ENCODE assay signal across 12 cellular contexts in genomic region chr13:62643799-62644484, GRCh38.
DNase-seq lines count a peak whose midpoint lies in the region; ATAC-seq and TF ChIP-seq lines count a peak whose summit lies in the region.
"Had no signal": no experiment of that assay in that cellular context is flagged by ENCODE, and none has a peak within 500 bp of the region (broad histone marks: within the 10 kb centered on the region; RNA-seq: fewer than 3 reads in every experiment).

No MANE protein-coding gene starts in this region.

- DNase-seq in cerebellar cortex (ENCODE audit: low spot score) (peak; percentile 8), erythroblast (lab: John Stamatoyannopoulos, UW) (no peak), psoas muscle (no peak), HUDEP-2 (lab: John Stamatoyannopoulos, UW; ENCODE audit: unreplicated experiment in 76 of 76) (no peak)
- no peak for DNase-seq in activated naive CD8-positive, alpha-beta T cell treated with anti-CD3 and anti-CD28 coated beads for 36 hours
- DNase-seq: activated CD4-positive, alpha-beta memory T cell treated with anti-CD3 and anti-CD28 coated beads for 36 hours; activated effector memory CD4-positive, alpha-beta T cell treated with Interleukin-2 at 50 U/mL for 16 hours; foreskin keratinocyte had no signal

- intact Hi-C loops in psoas muscle (cut with DNase I): no loop called here

- WGBS in psoas muscle, 3 donors: 55 to 71% (median 69%) methylated on average over 2 of the region's 2 CpGs

- TF ChIP-seq CTCF in psoas muscle (IDR thresholded peaks at IDR 0.05): no peak

- no peaks in the 10 kb centered on the region for H3K27me3 ChIP-seq in psoas muscle (ENCODE audit: insufficient read depth in 3 of 3, low read length in 2 of 3)
- H3K27me3 ChIP-seq: BLaER1, foreskin keratinocyte had no signal

- peak; percentile 74 for ATAC-seq in GM18858 (IDR thresholded peaks at IDR 0.05; ENCODE audit: unreplicated experiment)
- ATAC-seq in GM21737 (IDR thresholded peaks at IDR 0.05; ENCODE audit: unreplicated experiment): peak; percentile 56
- peak; percentile 62 for ATAC-seq in HG03196 (IDR thresholded peaks at IDR 0.05; ENCODE audit: unreplicated experiment)
- ATAC-seq in psoas muscle: no peak

- no peak overlapping the region for H3K4me3 ChIP-seq in psoas muscle
- H3K4me3 ChIP-seq: BLaER1 had no signal

- H3K27me3 Mint-ChIP-seq in activated naive CD8-positive, alpha-beta T cell treated with anti-CD3 and anti-CD28 coated beads for 36 hours: no peaks in the 10 kb centered on the region
- H3K27me3 Mint-ChIP-seq: activated CD4-positive, alpha-beta memory T cell treated with anti-CD3 and anti-CD28 coated beads for 36 hours had no signal

- H3K4me3 Mint-ChIP-seq in activated naive CD8-positive, alpha-beta T cell treated with anti-CD3 and anti-CD28 coated beads for 36 hours: no peak overlapping the region
- H3K4me3 Mint-ChIP-seq: activated CD4-positive, alpha-beta memory T cell treated with anti-CD3 and anti-CD28 coated beads for 36 hours had no signal

- H3K27ac Mint-ChIP-seq in activated naive CD8-positive, alpha-beta T cell treated with anti-CD3 and anti-CD28 coated beads for 36 hours: no peak overlapping the region
- H3K27ac Mint-ChIP-seq: activated CD4-positive, alpha-beta memory T cell treated with anti-CD3 and anti-CD28 coated beads for 36 hours had no signal

- peaks cover 5% of the 10 kb centered on the region for H3K9me3 Mint-ChIP-seq in activated naive CD8-positive, alpha-beta T cell treated with anti-CD3 and anti-CD28 coated beads for 36 hours

- H3K4me1 ChIP-seq in psoas muscle: no peaks in the 10 kb centered on the region
- H3K4me1 ChIP-seq: BLaER1, foreskin keratinocyte had no signal

- H3K27ac ChIP-seq in psoas muscle: no peak overlapping the region
- H3K27ac ChIP-seq: BLaER1, foreskin keratinocyte had no signal

- no peak for TF ChIP-seq POLR2A in erythroblast (IDR thresholded peaks at IDR 0.05; ENCODE audit: low read length)

- H3K9me3 ChIP-seq in psoas muscle: no peaks in the 10 kb centered on the region
- H3K9me3 ChIP-seq: BLaER1 had no signal

- no peaks in the 10 kb centered on the region for H3K36me3 ChIP-seq in psoas muscle (ENCODE audit: insufficient read depth in 1 of 2, low read depth in 1 of 2)
- H3K36me3 ChIP-seq: BLaER1 had no signal

- no peaks in the 10 kb centered on the region for H3K4me1 Mint-ChIP-seq in activated naive CD8-positive, alpha-beta T cell treated with anti-CD3 and anti-CD28 coated beads for 36 hours

- H3K36me3 Mint-ChIP-seq in activated naive CD8-positive, alpha-beta T cell treated with anti-CD3 and anti-CD28 coated beads for 36 hours: no peaks in the 10 kb centered on the region
- H3K36me3 Mint-ChIP-seq: activated CD4-positive, alpha-beta memory T cell treated with anti-CD3 and anti-CD28 coated beads for 36 hours had no signal

Comparison
In these comparisons a context has a peak if more than half of its experiments do, and no peak if none do; other contexts are left out.
1. ATAC-seq: peak in GM18858 (single experiment), GM21737 (single experiment) and HG03196 (single experiment); none in psoas muscle (0 of 4).